Comparison of ENCODE assay signal across 8 cellular contexts in genomic region chr17:17681187-17681743, GRCh38. TPM values are rescaled to one million over a fixed set of nuclear protein-coding genes. Genes with fewer than 3 reads are reported as not detected.
A peak's percentile ranks its signal among the peaks of the same experiment; 100 is the strongest.
DNase-seq lines count a peak whose midpoint lies in the region; ATAC-seq and TF ChIP-seq lines count a peak whose summit lies in the region.

RAI1 (plus strand) TSS chr17:17681458; CDS start chr17:17792949, 111,491 bp downstream.

- H3K9me3 ChIP-seq in NT2/D1 (ENCODE audit: insufficient read depth, low read length): no peaks in the 10 kb centered on the region

- peak within 1 kb of the TSS; percentile 54 for H3K4me3 ChIP-seq in NT2/D1 (ENCODE audit: insufficient read length, low read depth)

- H3K9ac ChIP-seq in NT2/D1 (ENCODE audit: insufficient read length, low read depth): peak within 1 kb of the TSS; percentile 76

- H3K27me3 ChIP-seq in NT2/D1 (ENCODE audit: insufficient read depth, insufficient read length): peaks cover 77% of the 10 kb centered on the region

- peak; percentile 75 for DNase-seq in Ammon's horn (ENCODE audit: low spot score)
- DNase-seq in NT2/D1 (ENCODE audit: low read depth, low spot score): no peak
- peak; percentile 74 for DNase-seq in activated CD8-positive, alpha-beta memory T cell treated with anti-CD3 and anti-CD28 coated beads, Interleukin-2, amount 50 U/mL, for 4 hours
- peak; percentile 92 for DNase-seq in mesenteric fat pad (ENCODE audit: low spot score)
- DNase-seq in stimulated activated CD8-positive, alpha-beta memory T cell treated with anti-CD3 and anti-CD28 coated beads, Interleukin-15, amount 100 ng/mL, for 24 hours (ENCODE audit: low read depth): peak; percentile 55

- in situ Hi-C loops in endometrial microvascular endothelial cells (cut with HindIII; ENCODE audit: inconsistent ontology term, low pct_unique_long_range_greater_than_20kb, low sequenced_read_pairs): no loop called here

- ATAC-seq in HG03571 (IDR thresholded peaks at IDR 0.05; ENCODE audit: unreplicated experiment): peak; percentile 41

- H3K4me1 ChIP-seq in NT2/D1 (ENCODE audit: insufficient read depth, insufficient read length): peaks cover 14% of the 10 kb centered on the region

- peak; percentile 46 for TF ChIP-seq POLR2A in GM19099 (IDR thresholded peaks at IDR 0.05; ENCODE audit: extremely low read depth, insufficient read length, low read depth)

- H3K36me3 ChIP-seq in NT2/D1 (ENCODE audit: insufficient read depth, insufficient read length, low read length): no peaks in the 10 kb centered on the region

RNA-seq across cellular contexts. Expression of gene RAI1, which starts in this region (rescaled TPM):
- total RNA-seq in endometrial microvascular endothelial cells (ENCODE audit: inconsistent ontology term) (14.3 TPM), mesenteric fat pad (21.2 TPM)
